In the genomic region with DNA sequence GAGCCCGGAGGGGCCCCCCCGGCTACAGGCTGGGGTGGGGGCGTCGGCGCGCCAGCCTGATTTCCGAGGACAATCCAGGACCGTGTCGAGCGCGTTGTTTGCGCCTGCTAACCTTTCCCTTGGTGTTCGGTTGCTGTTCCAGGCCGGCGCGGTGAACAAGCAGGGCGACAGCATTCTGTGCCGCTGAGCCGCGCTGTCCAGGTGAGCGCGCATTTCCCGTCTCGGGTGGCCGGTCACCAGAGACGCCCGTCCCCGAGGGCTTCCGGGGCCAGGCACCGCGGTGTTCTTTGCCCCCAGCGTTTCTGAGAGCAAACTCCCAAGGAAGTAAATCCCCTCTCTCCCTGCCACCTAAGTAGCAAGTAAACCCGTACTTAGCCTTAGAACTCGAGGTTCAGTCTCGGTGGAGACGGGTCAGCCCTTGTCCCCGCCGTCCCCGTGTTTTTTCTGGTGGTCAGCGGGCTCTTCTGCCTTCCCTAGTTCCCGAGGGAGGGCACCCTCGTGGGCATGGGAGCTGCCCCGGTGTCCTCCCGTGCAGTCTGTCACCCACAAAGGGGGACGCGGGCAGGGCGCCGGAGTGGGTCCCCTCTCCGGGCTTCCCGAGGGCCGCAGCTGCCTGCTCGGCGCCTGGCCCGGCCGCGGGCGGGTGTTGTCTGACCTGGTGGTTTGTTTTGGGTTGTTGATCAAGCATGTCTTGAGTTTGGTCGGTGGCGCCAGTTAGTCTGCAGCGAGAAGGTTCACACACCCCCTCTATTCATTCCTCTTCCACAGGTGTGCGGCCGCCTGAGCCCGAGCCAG, we compare ENCODE assay signal across 8 cellular contexts. TPM values are rescaled to one million over a fixed set of nuclear protein-coding genes. Genes with fewer than 3 reads are reported as not detected.
DNase-seq lines count a peak whose midpoint lies in the region; ATAC-seq lines count a peak whose summit lies in the region.

No MANE protein-coding gene starts in this region.

- no peaks in the 10 kb centered on the region for H3K79me1 ChIP-seq in mesendoderm (ENCODE audit: low read length)

- H3K4me2 ChIP-seq in mesendoderm (ENCODE audit: low read length) = peak overlapping the region; percentile 59

- peak overlapping the region; percentile 73 for H2BK5ac ChIP-seq in mesendoderm (ENCODE audit: low read length)

- H2BK120ac ChIP-seq in mesendoderm (ENCODE audit: low read depth, low read length) = no peak overlapping the region

- DNase-seq in NCI-H2081 (lab: John Stamatoyannopoulos, UW) (peak; percentile 68 to 88), NCI-H2081 treated with DMSO at 0.1 percent for 48 hours (lab: John Stamatoyannopoulos, UW) (no peak), NCI-H2196 treated with DMSO at 0.1 percent for 48 hours (lab: John Stamatoyannopoulos, UW; ENCODE audit: unreplicated experiment) (peak; percentile 73), mesendoderm (peak; percentile 90), pons (ENCODE audit: low spot score) (no peak), activated gamma-delta T cell (lab: John Stamatoyannopoulos, UW) (no peak)

- H3K9me3 ChIP-seq in ectodermal cell (ENCODE audit: control insufficient read depth, low read length) = no peaks in the 10 kb centered on the region

- peak overlapping the region; percentile 96 for H3K18ac ChIP-seq in mesendoderm (ENCODE audit: low read length)

- H3K36me3 ChIP-seq in ectodermal cell (ENCODE audit: control insufficient read depth, insufficient read depth, low read length) (no peaks in the 10 kb centered on the region), mesendoderm (ENCODE audit: control insufficient read depth, insufficient read depth, low read length) (no peaks in the 10 kb centered on the region)

- no peak overlapping the region for H2AK5ac ChIP-seq in mesendoderm (ENCODE audit: low read length)

- H3K27ac ChIP-seq in ectodermal cell (ENCODE audit: insufficient read depth, low read depth, low read length, poor library complexity, severe bottlenecking) = no peak overlapping the region
- peak overlapping the region; percentile 90 for H3K27ac ChIP-seq in mesendoderm (ENCODE audit: low read depth, low read length)

- peaks cover 22% of the 10 kb centered on the region for H3K79me2 ChIP-seq in mesendoderm (ENCODE audit: control insufficient read depth, insufficient read depth, low read length)

- H3K4me1 ChIP-seq in ectodermal cell (ENCODE audit: control insufficient read depth, insufficient read depth, low read length) = peaks cover 12% of the 10 kb centered on the region
- no peaks in the 10 kb centered on the region for H3K4me1 ChIP-seq in mesendoderm (ENCODE audit: control insufficient read depth, low read depth, low read length)

- H4K5ac ChIP-seq in mesendoderm (ENCODE audit: low read length) = no peak overlapping the region

- WGBS in ectodermal cell, 2 experiments = 0% methylated on average over 59 of the region's 63 CpGs
- WGBS in mesendoderm (ENCODE audit: extremely low coverage, insufficient coverage, low lambda C conversion rate) = no CpG with 5 or more reads among the region's 63 CpGs

- no peak for ATAC-seq in GM18517 (IDR thresholded peaks at IDR 0.05; ENCODE audit: unreplicated experiment)

- H3K9ac ChIP-seq in mesendoderm (ENCODE audit: low read length) = peak overlapping the region; percentile 91

- peak overlapping the region; percentile 46 for H3K4ac ChIP-seq in mesendoderm (ENCODE audit: low read depth, low read length)

- peak overlapping the region; percentile 94 for H3K56ac ChIP-seq in mesendoderm (ENCODE audit: low read length)

- H3K23ac ChIP-seq in mesendoderm (ENCODE audit: low read length) = no peak overlapping the region

- H4K8ac ChIP-seq in mesendoderm (ENCODE audit: low read depth, low read length) = no peak overlapping the region

- H3K4me3 ChIP-seq in ectodermal cell (ENCODE audit: insufficient read depth, low read depth, low read length) = peak overlapping the region; percentile 68
- H3K4me3 ChIP-seq in mesendoderm (ENCODE audit: low read length) = peak overlapping the region; percentile 50

- no peak overlapping the region for H2BK15ac ChIP-seq in mesendoderm (replicated peaks; ENCODE audit: low read depth)

- peaks cover 35% of the 10 kb centered on the region for H3K27me3 ChIP-seq in ectodermal cell (ENCODE audit: control insufficient read depth, insufficient read depth, low read length, poor library complexity, severe bottlenecking)
- H3K27me3 ChIP-seq in mesendoderm (ENCODE audit: insufficient read depth, low read length, poor library complexity) = no peaks in the 10 kb centered on the region

RNA-seq across cellular contexts. Expression of a gene that starts 1.5 kb away (rescaled TPM):
- polyA plus RNA-seq in ectodermal cell (2013, experiment 1 of 4) = 33.9 TPM
- 32.3 TPM for polyA plus RNA-seq in ectodermal cell (2013, experiment 2 of 4)
- 35.5 TPM for polyA plus RNA-seq in ectodermal cell (2013, experiment 3 of 4)
- polyA plus RNA-seq in ectodermal cell (2013, experiment 4 of 4) = 40.3 TPM
- polyA plus RNA-seq in mesendoderm (2013, experiment 1 of 2) = 21.2 TPM
- polyA plus RNA-seq in mesendoderm (2013, experiment 2 of 2) = 20.1 TPM

Comparison
In these comparisons a context has a peak if more than half of its experiments do, and no peak if none do; other contexts are left out.
1. DNase-seq: peak in NCI-H2081 (2 of 2), NCI-H2196 treated with DMSO at 0.1 percent for 48 hours (single experiment) and mesendoderm (single experiment); none in NCI-H2081 treated with DMSO at 0.1 percent for 48 hours (single experiment), pons (single experiment) and activated gamma-delta T cell (single experiment).